In genomic region chr11:113663567-113663966, GRCh38 we compare ENCODE assay signal across 1 cellular context.
TF ChIP-seq lines count a peak whose summit lies in the region.

No MANE protein-coding gene starts in this region.

TF ChIP-seq in K562, 482 proteins besides CTCF, POLR2A, EP300 and RAD21 (continued from another document and continues in another):
- TF ChIP-seq NFXL1 (CRISPR knock-in tag; IDR thresholded peaks at IDR 0.05) (peak; percentile 48; the same call in 1 of the 2 replicates), ZNF717 (CRISPR knock-in tag; IDR thresholded peaks at IDR 0.05) (no peak), ZNF318 (IDR thresholded peaks at IDR 0.05; ENCODE audit: borderline replicate concordance in 1 of 2, low read depth in 1 of 2) (no peak), TCF15 (CRISPR knock-in tag; IDR thresholded peaks at IDR 0.05) (no peak), ZSCAN32 (CRISPR knock-in tag; IDR thresholded peaks at IDR 0.05) (no peak), ZNF766 (CRISPR knock-in tag; conservative IDR thresholded peaks at IDR 0.05) (no peak), SAFB2 (IDR thresholded peaks at IDR 0.05; ENCODE audit: borderline replicate concordance, low read depth, low read length, severe bottlenecking) (no peak), ETS2 (tag; IDR thresholded peaks at IDR 0.05; ENCODE audit: borderline replicate concordance, poor library complexity, severe bottlenecking) (no peak), DMBX1 (CRISPR knock-in tag; IDR thresholded peaks at IDR 0.05; ENCODE audit: borderline replicate concordance) (peak; percentile 74; the same call in 1 of the 2 replicates), ZBED1 (IDR thresholded peaks at IDR 0.05) (no peak), ZHX1 (conservative IDR thresholded peaks at IDR 0.05; ENCODE audit: low read length) (no peak), COPS2 (conservative IDR thresholded peaks at IDR 0.05) (no peak), FUS (optimal IDR thresholded peaks at IDR 0.05; ENCODE audit: low read depth, low read length) (no peak), SLC30A9 (CRISPR knock-in tag; IDR thresholded peaks at IDR 0.05) (no peak), ZNF592 (IDR thresholded peaks at IDR 0.05) (peak; percentile 63; the same call in 1 of the 2 replicates), PYGO2 (tag; IDR thresholded peaks at IDR 0.05) (no peak), KAT7 (CRISPR knock-in tag; IDR thresholded peaks at IDR 0.05; ENCODE audit: borderline replicate concordance) (no peak), MBD1 (CRISPR knock-in tag; IDR thresholded peaks at IDR 0.05) (0 out of 2 replicates have a peak, but pooled peaks have one; percentile 37), GTF2A2 (tag; IDR thresholded peaks at IDR 0.05) (peak; percentile 58), ZC3H11A (IDR thresholded peaks at IDR 0.05; ENCODE audit: low read depth, low read length) (no peak), ZNF24 (IDR thresholded peaks at IDR 0.05) (no peak), NBN (IDR thresholded peaks at IDR 0.05; ENCODE audit: low read depth) (no peak), HMG20B (CRISPR knock-in tag; IDR thresholded peaks at IDR 0.05) (no peak), SMAD4 (CRISPR knock-in tag; conservative IDR thresholded peaks at IDR 0.05) (peak; percentile 79), ZFX (CRISPR knock-in tag; IDR thresholded peaks at IDR 0.05) (0 out of 2 replicates have a peak, but pooled peaks have one; percentile 11), CEBPZ (IDR thresholded peaks at IDR 0.05; ENCODE audit: borderline replicate concordance, low read depth, low read length) (no peak), KDM4B (IDR thresholded peaks at IDR 0.05; ENCODE audit: borderline replicate concordance in 2 of 2, low read depth in 1 of 2) (no peak), ZNF217 (CRISPR knock-in tag; IDR thresholded peaks at IDR 0.05) (no peak), SIN3A (IDR thresholded peaks at IDR 0.05; ENCODE audit: borderline replicate concordance in 2 of 2, control insufficient read depth in 1 of 2, low read depth in 2 of 2, low read length in 2 of 2) (no peak), KLF1 (tag; IDR thresholded peaks at IDR 0.05) (no peak), HSF4 (CRISPR knock-in tag; IDR thresholded peaks at IDR 0.05; ENCODE audit: borderline replicate concordance) (no peak), HDAC3 (IDR thresholded peaks at IDR 0.05; ENCODE audit: borderline replicate concordance, partially characterized antibody) (no peak), ZNF347 (CRISPR knock-in tag; IDR thresholded peaks at IDR 0.05; ENCODE audit: low read depth) (no peak), CBX3 (IDR thresholded peaks at IDR 0.05; ENCODE audit: borderline replicate concordance in 1 of 2, low read length in 2 of 2) (no peak), PTTG1 (tag; IDR thresholded peaks at IDR 0.05; ENCODE audit: low read depth) (peak; percentile 50; the same call in 1 of the 2 replicates), ZBTB26 (CRISPR knock-in tag; IDR thresholded peaks at IDR 0.05) (no peak), KLF10 (CRISPR knock-in tag; IDR thresholded peaks at IDR 0.05) (no peak), HDAC6 (IDR thresholded peaks at IDR 0.05; ENCODE audit: low read depth, low read length) (no peak), MECOM (CRISPR knock-in tag; IDR thresholded peaks at IDR 0.05) (peak; percentile 23; the same call in 1 of the 2 replicates), RFX7 (CRISPR knock-in tag; IDR thresholded peaks at IDR 0.05) (no peak)
